ENCODE assay signal across 36 cellular contexts in genomic region chr12:130737731-130738130, GRCh38. TPM values are rescaled to one million over a fixed set of nuclear protein-coding genes. Genes with fewer than 3 reads are reported as not detected.
"Had no signal": no experiment of that assay in that cellular context is flagged by ENCODE, and none has a peak within 500 bp of the region (broad histone marks: within the 10 kb centered on the region; RNA-seq: fewer than 3 reads in every experiment).

No MANE protein-coding gene starts in this region.

- H3K27me3 ChIP-seq: body of pancreas, brain microvascular endothelial cell had no signal

- H3K4me3 Mint-ChIP-seq: activated B cell treated with CpG ODN at 0.5 μM for 24 hours; activated CD4-positive, alpha-beta memory T cell treated with anti-CD3 and anti-CD28 coated beads for 36 hours; activated CD4-positive, alpha-beta T cell treated with anti-CD3 and anti-CD28 coated beads, Interleukin-2, amount 10 ng/mL, durations not matched to agents 24 days and 14 days; activated CD8-positive, alpha-beta memory T cell treated with anti-CD3 and anti-CD28 coated beads, Interleukin-2, amount 10 ng/mL, durations not matched to agents 7 days and 5 days; activated CD8-positive, alpha-beta T cell treated with anti-CD3 and anti-CD28 coated beads for 36 hours; activated naive CD4-positive, alpha-beta T cell treated with anti-CD3 and anti-CD28 coated beads for 36 hours; activated naive CD8-positive, alpha-beta T cell treated with anti-CD3 and anti-CD28 coated beads for 36 hours; activated T-cell treated with anti-CD3 and anti-CD28 coated beads, Interleukin-2, amount 50 U/mL, for 4 hours; activated T-cell treated with anti-CD3 and anti-CD28 coated beads, Interleukin-2, amount 50 U/mL, for 72 hours; activated T-helper 1 cell treated with anti-CD3 and anti-CD28 coated beads, Interleukin-12 subunit alpha, Interleukin-12 subunit beta, Interleukin-2, Interleukin-4 antibody, amounts not matched to agents 30 ng/mL and 10 ng/mL and 1 ng/mL, durations not matched to agents 14 hours and 24 hours and 36 hours; activated T-helper 17 cell treated with anti-CD3 and anti-CD28 coated beads, Interleukin-2, amount 50 U/mL, for 72 hours; T-cell; T-helper 2 cell treated with Interferon-gamma antibody and Interleukin-4, amounts not matched to agents 5 μg/mL and 100 μg/mL, for 36 hours had no signal

- H3K36me3 Mint-ChIP-seq: activated CD4-positive, alpha-beta memory T cell treated with anti-CD3 and anti-CD28 coated beads for 36 hours; activated CD8-positive, alpha-beta memory T cell treated with anti-CD3 and anti-CD28 coated beads, Interleukin-2, amount 10 ng/mL, durations not matched to agents 7 days and 5 days; activated naive CD8-positive, alpha-beta T cell treated with anti-CD3 and anti-CD28 coated beads for 36 hours; T-cell had no signal

- H3K36me3 ChIP-seq: adrenal gland, brain microvascular endothelial cell, breast epithelium had no signal

- ATAC-seq: activated CD8-positive, alpha-beta memory T cell treated with anti-CD3 and anti-CD28 coated beads, Interleukin-2, amount 10 ng/mL, durations not matched to agents 7 days and 5 days; activated CD8-positive, alpha-beta T cell treated with anti-CD3 and anti-CD28 coated beads for 36 hours; activated naive CD4-positive, alpha-beta T cell treated with anti-CD3 and anti-CD28 coated beads, Interleukin-2, amount 50 U/mL, for 72 hours; activated T-cell treated with anti-CD3 and anti-CD28 coated beads, Interleukin-2, amount 50 U/mL, for 4 hours; activated T-cell treated with anti-CD3 and anti-CD28 coated beads, Interleukin-2, amount 50 U/mL, for 72 hours; activated T-helper 17 cell treated with anti-CD3 and anti-CD28 coated beads, Interleukin-2, amount 50 U/mL, for 72 hours; body of pancreas; T-cell had no signal

- H3K4me3 ChIP-seq: adrenal gland, body of pancreas, breast epithelium had no signal

- H3K9me3 ChIP-seq: adrenal gland, body of pancreas had no signal

- H3K4me1 ChIP-seq: adrenal gland, body of pancreas, breast epithelium had no signal

- H3K27me3 Mint-ChIP-seq: activated CD4-positive, alpha-beta T cell treated with anti-CD3 and anti-CD28 coated beads, Interleukin-2, amount 10 ng/mL, durations not matched to agents 24 days and 14 days had no signal

- DNase-seq: activated B cell treated with CpG ODN at 0.5 μM for 24 hours; activated CD4-positive, alpha-beta memory T cell treated with anti-CD3 and anti-CD28 coated beads for 36 hours; activated CD4-positive, alpha-beta T cell treated with anti-CD3 and anti-CD28 coated beads for 4 hours; activated CD4-positive, alpha-beta T cell treated with anti-CD3 and anti-CD28 coated beads, Interleukin-2, amount 10 ng/mL, durations not matched to agents 24 days and 14 days; activated CD4-positive, alpha-beta T cell treated with anti-CD3 and anti-CD28 coated beads, Interleukin-2, amount 50 U/mL, for 1 hour; activated CD4-positive, alpha-beta T cell treated with anti-CD3 and anti-CD28 coated beads, Interleukin-2, amount 50 U/mL, for 4 hours; activated CD4-positive, CD25-positive, alpha-beta regulatory T cell treated with anti-CD3 and anti-CD28 coated beads, Interleukin-2, amount 50 U/mL, for 72 hours; activated CD8-positive, alpha-beta memory T cell treated with anti-CD3 and anti-CD28 coated beads, Interleukin-2, amount 10 ng/mL, durations not matched to agents 7 days and 5 days; activated CD8-positive, alpha-beta T cell treated with anti-CD3 and anti-CD28 coated beads for 36 hours; activated effector memory CD4-positive, alpha-beta T cell treated with anti-CD3 and anti-CD28 coated beads, Interleukin-2, amount 50 U/mL, for 16 hours; activated gamma-delta T cell treated with Interleukin-2 at 50 U/mL for 16 hours; activated naive CD4-positive, alpha-beta T cell; activated naive CD4-positive, alpha-beta T cell treated with anti-CD3 and anti-CD28 coated beads for 36 hours; activated naive CD4-positive, alpha-beta T cell treated with anti-CD3 and anti-CD28 coated beads, Interleukin-2, amount 50 U/mL, for 16 hours; activated naive CD8-positive, alpha-beta T cell treated with anti-CD3 and anti-CD28 coated beads for 36 hours; activated T-cell treated with anti-CD3 and anti-CD28 coated beads for 4 hours; activated T-cell treated with anti-CD3 and anti-CD28 coated beads, Interleukin-2, amount 50 U/mL, for 1 hour; activated T-cell treated with anti-CD3 and anti-CD28 coated beads, Interleukin-2, amount 50 U/mL, for 4 hours; activated T-cell treated with anti-CD3 and anti-CD28 coated beads, Interleukin-2, amount 50 U/mL, for 72 hours; amniotic stem cell; aorta; body of pancreas; brain microvascular endothelial cell; central memory CD4-positive, alpha-beta T cell; T-cell; T-helper 2 cell; T-helper 9 cell had no signal

- H3K27ac ChIP-seq: adrenal gland, body of pancreas, brain microvascular endothelial cell, breast epithelium, VCaP had no signal

- H3K9me3 Mint-ChIP-seq: activated B cell treated with CpG ODN at 0.5 μM for 24 hours; activated CD4-positive, alpha-beta memory T cell treated with anti-CD3 and anti-CD28 coated beads for 36 hours; activated CD4-positive, alpha-beta T cell treated with anti-CD3 and anti-CD28 coated beads, Interleukin-2, amount 10 ng/mL, durations not matched to agents 24 days and 14 days; activated CD8-positive, alpha-beta T cell treated with anti-CD3 and anti-CD28 coated beads for 36 hours; activated naive CD4-positive, alpha-beta T cell treated with anti-CD3 and anti-CD28 coated beads for 36 hours; activated naive CD4-positive, alpha-beta T cell treated with anti-CD3 and anti-CD28 coated beads, Interleukin-2, amount 50 U/mL, for 72 hours; activated T-cell treated with anti-CD3 and anti-CD28 coated beads, Interleukin-2, amount 50 U/mL, for 4 hours; activated T-helper 1 cell treated with anti-CD3 and anti-CD28 coated beads, Interleukin-12 subunit alpha, Interleukin-12 subunit beta, Interleukin-2, Interleukin-4 antibody, amounts not matched to agents 30 ng/mL and 10 ng/mL and 1 ng/mL, durations not matched to agents 14 hours and 24 hours and 36 hours; activated T-helper 17 cell treated with anti-CD3 and anti-CD28 coated beads, Interleukin-2, amount 50 U/mL, for 72 hours; T-helper 2 cell treated with Interferon-gamma antibody and Interleukin-4, amounts not matched to agents 5 μg/mL and 100 μg/mL, for 36 hours had no signal

- H3K4me1 Mint-ChIP-seq: activated B cell treated with CpG ODN at 0.5 μM for 24 hours; activated CD4-positive, alpha-beta T cell treated with anti-CD3 and anti-CD28 coated beads, Interleukin-2, amount 10 ng/mL, durations not matched to agents 24 days and 14 days; activated CD8-positive, alpha-beta memory T cell treated with anti-CD3 and anti-CD28 coated beads, Interleukin-2, amount 10 ng/mL, durations not matched to agents 7 days and 5 days; activated naive CD8-positive, alpha-beta T cell treated with anti-CD3 and anti-CD28 coated beads for 36 hours; activated T-helper 17 cell treated with anti-CD3 and anti-CD28 coated beads, Interleukin-2, amount 50 U/mL, for 72 hours; T-cell had no signal

- H3K27ac Mint-ChIP-seq: activated B cell treated with CpG ODN at 0.5 μM for 24 hours; activated CD4-positive, alpha-beta memory T cell treated with anti-CD3 and anti-CD28 coated beads for 36 hours; activated CD4-positive, alpha-beta T cell treated with anti-CD3 and anti-CD28 coated beads, Interleukin-2, amount 10 ng/mL, durations not matched to agents 24 days and 14 days; activated CD8-positive, alpha-beta memory T cell treated with anti-CD3 and anti-CD28 coated beads, Interleukin-2, amount 10 ng/mL, durations not matched to agents 7 days and 5 days; activated CD8-positive, alpha-beta T cell treated with anti-CD3 and anti-CD28 coated beads for 36 hours; activated naive CD4-positive, alpha-beta T cell treated with anti-CD3 and anti-CD28 coated beads for 36 hours; activated naive CD4-positive, alpha-beta T cell treated with anti-CD3 and anti-CD28 coated beads, Interleukin-2, amount 50 U/mL, for 72 hours; activated naive CD8-positive, alpha-beta T cell treated with anti-CD3 and anti-CD28 coated beads for 36 hours; activated T-helper 1 cell treated with anti-CD3 and anti-CD28 coated beads, Interleukin-12 subunit alpha, Interleukin-12 subunit beta, Interleukin-2, Interleukin-4 antibody, amounts not matched to agents 30 ng/mL and 10 ng/mL and 1 ng/mL, durations not matched to agents 14 hours and 24 hours and 36 hours; activated T-helper 17 cell treated with anti-CD3 and anti-CD28 coated beads, Interleukin-2, amount 50 U/mL, for 72 hours; T-cell; T-helper 2 cell treated with Interferon-gamma antibody and Interleukin-4, amounts not matched to agents 5 μg/mL and 100 μg/mL, for 36 hours had no signal

RNA-seq across cellular contexts. Expression of gene RIMBP2, which starts 21.6 kb away (rescaled TPM):
- total RNA-seq: activated B cell treated with CpG ODN at 0.5 μM for 24 hours; activated CD4-positive, alpha-beta T cell treated with anti-CD3 and anti-CD28 coated beads, Interleukin-2, amount 10 ng/mL, durations not matched to agents 24 days and 14 days; activated CD8-positive, alpha-beta memory T cell treated with anti-CD3 and anti-CD28 coated beads, Interleukin-2, amount 10 ng/mL, durations not matched to agents 7 days and 5 days; activated CD8-positive, alpha-beta T cell treated with anti-CD3 and anti-CD28 coated beads for 36 hours; activated naive CD4-positive, alpha-beta T cell treated with anti-CD3 and anti-CD28 coated beads for 36 hours; activated naive CD4-positive, alpha-beta T cell treated with anti-CD3 and anti-CD28 coated beads, Interleukin-2, amount 50 U/mL, for 72 hours; activated naive CD8-positive, alpha-beta T cell treated with anti-CD3 and anti-CD28 coated beads for 36 hours; activated T-cell treated with anti-CD3 and anti-CD28 coated beads, Interleukin-2, amount 50 U/mL, for 4 hours; activated T-helper 1 cell treated with anti-CD3 and anti-CD28 coated beads, Interleukin-12 subunit alpha, Interleukin-12 subunit beta, Interleukin-2, Interleukin-4 antibody, amounts not matched to agents 30 ng/mL and 10 ng/mL and 1 ng/mL, durations not matched to agents 14 hours and 24 hours and 36 hours; cardiac septum; T-helper 1 cell treated with Interleukin-12 subunit alpha and Interleukin-12 subunit beta and Interleukin-4 antibody, amounts not matched to agents 30 ng/mL and 1 ng/mL, for 36 hours had no signal
- polyA plus RNA-seq: aorta had no signal
